In the genomic region with DNA sequence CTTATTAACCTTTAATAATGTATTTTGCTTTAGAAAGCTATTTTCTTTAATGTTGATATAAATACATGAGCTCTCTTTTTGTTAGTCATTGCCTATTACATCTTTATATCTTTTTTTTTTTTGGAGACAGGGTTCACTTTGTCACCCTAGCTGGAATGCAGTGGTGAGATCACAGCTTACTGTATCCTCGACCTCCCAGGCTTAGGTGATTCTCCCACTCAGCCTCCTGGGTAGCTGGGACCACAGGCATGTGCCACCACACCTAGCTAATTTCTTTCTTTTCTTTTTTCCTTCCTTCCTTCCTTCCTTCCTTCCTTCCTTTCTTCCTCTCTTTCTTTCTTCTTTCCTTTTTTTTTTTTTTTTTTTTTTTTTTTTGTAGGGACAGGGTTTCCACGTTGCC, we compare ENCODE assay signal across 24 cellular contexts. TPM values are rescaled to one million over a fixed set of nuclear protein-coding genes. Genes with fewer than 3 reads are reported as not detected.
A peak's percentile ranks its signal among the peaks of the same experiment; 100 is the strongest.
DNase-seq lines count a peak whose midpoint lies in the region; ATAC-seq, FAIRE-seq and TF ChIP-seq lines count a peak whose summit lies in the region.
"Had no signal": no experiment of that assay in that cellular context is flagged by ENCODE, and none has a peak within 500 bp of the region (broad histone marks: within the 10 kb centered on the region; RNA-seq: fewer than 3 reads in every experiment).

No MANE protein-coding gene starts in this region.

- ATAC-seq in HG03175 (IDR thresholded peaks at IDR 0.05; ENCODE audit: unreplicated experiment) (no peak), HG02588 (IDR thresholded peaks at IDR 0.05; ENCODE audit: unreplicated experiment) (no peak)
- ATAC-seq: naive thymus-derived CD4-positive, alpha-beta T cell; PC-3; stimulated activated naive B cell treated with anti-CD40 and anti-IgM and Interleukin-4, amounts not matched to agents 10 μg/mL and 1 μg/mL and 100 μg/mL, for 72 hours had no signal

- peaks cover 1 to 5% of the 10 kb centered on the region in 2 experiments for H3K36me3 ChIP-seq in keratinocyte (ENCODE audit: control insufficient read depth in 2 of 2, extremely low read depth in 1 of 2, insufficient read depth in 2 of 2, low read length in 2 of 2)
- H3K36me3 ChIP-seq: sigmoid colon had no signal

- no peak overlapping the region for H3K27ac ChIP-seq in keratinocyte (ENCODE audit: control insufficient read depth, insufficient read depth, low read length)
- H3K27ac ChIP-seq: testis had no signal

- H3K4me2 ChIP-seq in keratinocyte (ENCODE audit: control insufficient read depth, extremely low read depth, insufficient read depth, low read depth, low read length) = no peak overlapping the region

- dilution Hi-C loops in keratinocyte (cut with MboI; ENCODE audit: extremely low pct_ligation_motif_present, low sequenced_read_pairs) = no loop called here

- no peaks in the 10 kb centered on the region for H3K27me3 ChIP-seq in keratinocyte (ENCODE audit: control insufficient read depth, extremely low read depth, insufficient read depth, low read length)
- H3K27me3 ChIP-seq: sigmoid colon, testis had no signal

- H2AFZ ChIP-seq in keratinocyte (ENCODE audit: control insufficient read depth, low read length) = no peak overlapping the region

- TF ChIP-seq CTCF in keratinocyte (optimal IDR thresholded peaks at IDR 0.05 in 1 of 3, IDR thresholded peaks at IDR 0.05 in 1 of 3, conservative IDR thresholded peaks at IDR 0.05 in 1 of 3; ENCODE audit: extremely low read depth in 1 of 3, insufficient read depth in 2 of 3, low read length in 3 of 3) = no peak

- H3K9ac ChIP-seq in keratinocyte (ENCODE audit: control insufficient read depth, extremely low read depth, insufficient read depth, low read length) = no peak overlapping the region

- H4K20me1 ChIP-seq in keratinocyte (ENCODE audit: control insufficient read depth, extremely low read depth, insufficient read depth, low read length) = no peaks in the 10 kb centered on the region

- FAIRE-seq in A204.1 (lab: Jason Lieb, UNC) (peak; percentile 21), keratinocyte (lab: Jason Lieb, UNC) (peak; percentile 17)

- H3K4me3 ChIP-seq in keratinocyte (ENCODE audit: control insufficient read depth in 2 of 3, extremely low read depth in 1 of 3, insufficient read depth in 2 of 3, low read depth in 1 of 3, low read length in 3 of 3) = no peak overlapping the region
- H3K4me3 ChIP-seq: sigmoid colon, testis had no signal

- H3K4me1 ChIP-seq in keratinocyte (ENCODE audit: control insufficient read depth, extremely low read depth, insufficient read depth, low read length) = peaks cover 15% of the 10 kb centered on the region

- H3K9me3 ChIP-seq in keratinocyte (ENCODE audit: control insufficient read depth, low read depth, low read length) = no peaks in the 10 kb centered on the region
- H3K9me3 ChIP-seq: sigmoid colon, testis had no signal

- peak; percentile 26 for DNase-seq in HK-2 (ENCODE audit: unreplicated experiment)
- DNase-seq in astrocyte of the hippocampus (ENCODE audit: low read depth, low spot score) = peak; percentile 57
- DNase-seq in keratinocyte (ENCODE audit: low read depth, low spot score) = no peak
- no peak for DNase-seq in midbrain (lab: John Stamatoyannopoulos, UW)
- DNase-seq in NCI-H524 (lab: John Stamatoyannopoulos, UW) = no peak
- DNase-seq: activated B cell treated with CpG ODN at 0.5 μM for 24 hours; activated CD8-positive, alpha-beta T cell treated with anti-CD3 and anti-CD28 coated beads for 36 hours; activated naive CD4-positive, alpha-beta T cell treated with anti-CD3 and anti-CD28 coated beads for 36 hours; activated T-cell treated with anti-CD3 and anti-CD28 coated beads, Interleukin-2, amount 50 U/mL, for 1 hour; aorta; C1 segment of cervical spinal cord; foreskin melanocyte; KG1; kidney; naive thymus-derived CD4-positive, alpha-beta T cell; NCI-H187; posterior cingulate gyrus; sigmoid colon; stimulated activated naive B cell treated with anti-CD40 and anti-IgM and Interleukin-4, amounts not matched to agents 10 μg/mL and 1 μg/mL and 100 μg/mL, for 72 hours; testis had no signal

- H3K79me2 ChIP-seq in keratinocyte (ENCODE audit: control insufficient read depth, insufficient read depth, low read length) = peaks cover 41% of the 10 kb centered on the region

- H3K9me1 ChIP-seq in keratinocyte (ENCODE audit: control insufficient read depth, extremely low read depth, insufficient read depth, low read length) = no peaks in the 10 kb centered on the region

RNA-seq across cellular contexts. Expression of a gene that starts 15.4 kb away (rescaled TPM):
- polyA plus RNA-seq in keratinocyte = 10.7 to 24.3 TPM (median 21.6 TPM) in 3 replicates
- polyA plus RNA-seq in keratinocyte (2011; ENCODE audit: low read depth) = 21.8 TPM
- 11.1 and 17.6 TPM in 2 replicates for polyA plus RNA-seq in keratinocyte (2011; cell fraction: cytosol; rRNA removed)
- 24.7 and 34.3 TPM in 2 replicates for polyA plus RNA-seq in keratinocyte (2011; cell fraction: nucleus; rRNA removed)
- polyA plus RNA-seq in keratinocyte (2012; ENCODE audit: low replicate concordance) = 11.5 and 14.0 TPM in 2 replicates
- polyA minus RNA-seq in keratinocyte = 13.7 to 31.7 TPM (median 30.7 TPM) in 3 replicates
- 21.3 TPM for polyA minus RNA-seq in keratinocyte (2011; cell fraction: cytosol; rRNA and poly(A)+ RNA removed)
- 11.8 and 28.2 TPM in 2 replicates for polyA minus RNA-seq in keratinocyte (2011; cell fraction: nucleus; rRNA and poly(A)+ RNA removed)

Comparison
In these comparisons a context has a peak if more than half of its experiments do, and no peak if none do; other contexts are left out.
1. DNase-seq: peak in HK-2 (single experiment) and astrocyte of the hippocampus (single experiment); none in keratinocyte (single experiment), midbrain (single experiment) and NCI-H524 (0 of 2).